In genomic region chr6:4962905-4963304, GRCh38 we compare ENCODE assay signal across 23 cellular contexts.
"Had no signal": no experiment of that assay in that cellular context is flagged by ENCODE, and none has a peak within 500 bp of the region (broad histone marks: within the 10 kb centered on the region; RNA-seq: fewer than 3 reads in every experiment).

No MANE protein-coding gene starts in this region.

- ATAC-seq: effector memory CD8-positive, alpha-beta T cell; heart left ventricle; left lobe of liver; naive thymus-derived CD8-positive, alpha-beta T cell; psoas muscle; right lobe of liver; stimulated activated naive B cell treated with anti-CD40 and anti-IgM and Interleukin-4, amounts not matched to agents 10 μg/mL and 1 μg/mL and 100 μg/mL, for 72 hours; stimulated activated naive CD8-positive, alpha-beta T cell treated with anti-CD3 and anti-CD28 coated beads, Interleukin-15, amount 100 ng/mL, for 72 hours had no signal

- H3K4me1 ChIP-seq: heart left ventricle, psoas muscle, right lobe of liver, spleen, testis, tibial nerve had no signal

- H3K36me3 ChIP-seq: heart left ventricle, neutrophil, right lobe of liver, spleen, tibial nerve had no signal

- H3K9me3 ChIP-seq: heart left ventricle, neutrophil, psoas muscle, right lobe of liver, spleen, testis had no signal

- DNase-seq: effector memory CD8-positive, alpha-beta T cell; erythroblast; heart left ventricle; hippocampal formation; kidney glomerular epithelial cell; mammary epithelial cell; naive thymus-derived CD8-positive, alpha-beta T cell; psoas muscle; retina; right lobe of liver; spleen; stimulated activated CD4-positive, alpha-beta T cell treated with anti-CD3 and anti-CD28 coated beads, Interleukin-15, amount 100 ng/mL, for 24 hours; stimulated activated CD4-positive, alpha-beta T cell treated with anti-CD3 and anti-CD28 coated beads, Interleukin-1b, Interleukin-23, amount 100 ng/mL, for 48 hours; stimulated activated CD4-positive, alpha-beta T cell treated with anti-CD3 and anti-CD28 coated beads, Interleukin-4, amount 100 ng/mL, for 4 hours; stimulated activated naive B cell treated with anti-CD40 and anti-IgM and Interleukin-4, amounts not matched to agents 10 μg/mL and 1 μg/mL and 100 μg/mL, for 72 hours; stimulated activated naive CD8-positive, alpha-beta T cell treated with anti-CD3 and anti-CD28 coated beads, Interleukin-15, amount 100 ng/mL, for 72 hours; testis had no signal

- H3K27me3 ChIP-seq: heart left ventricle, neutrophil, right lobe of liver, spleen, testis, tibial nerve had no signal

- H3K4me3 ChIP-seq: heart left ventricle, psoas muscle, right lobe of liver, spleen, testis, tibial nerve had no signal

- FAIRE-seq: colon, frontal cortex, islet of Langerhans had no signal

- H3K27ac ChIP-seq: heart left ventricle, neutrophil, psoas muscle, right lobe of liver, spleen, testis, tibial nerve had no signal
